Comparison of ENCODE assay signal across 13 cellular contexts in the genomic region with DNA sequence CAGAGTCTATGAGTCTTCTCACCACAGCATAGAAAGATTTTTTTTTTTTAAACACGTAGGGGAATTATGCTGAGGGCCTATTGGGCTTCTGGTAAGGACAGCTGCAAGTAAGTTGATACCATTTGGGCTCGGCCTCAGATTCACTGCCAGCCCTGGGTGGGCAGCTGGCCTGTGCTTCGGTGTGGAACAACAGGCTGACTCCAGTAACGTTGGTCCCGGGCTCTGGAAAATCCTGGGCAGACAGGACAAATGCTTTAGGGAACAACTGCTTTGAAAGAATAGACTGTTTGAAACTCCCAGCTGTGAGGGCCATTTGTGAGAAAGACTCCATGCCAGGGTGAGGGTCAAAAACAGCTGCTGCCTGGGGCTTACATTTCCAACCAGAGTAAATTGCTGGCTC.
DNase-seq lines count a peak whose midpoint lies in the region; TF ChIP-seq lines count a peak whose summit lies in the region.
"Had no signal": no experiment of that assay in that cellular context is flagged by ENCODE, and none has a peak within 500 bp of the region (broad histone marks: within the 10 kb centered on the region; RNA-seq: fewer than 3 reads in every experiment).

No MANE protein-coding gene starts in this region.

- H3K9me3 Mint-ChIP-seq in osteocyte (ENCODE audit: unreplicated experiment), result no peaks in the 10 kb centered on the region
- H3K9me3 Mint-ChIP-seq: HFFc6, natural killer cell had no signal

- H3K27ac Mint-ChIP-seq in osteocyte (ENCODE audit: unreplicated experiment), result peak overlapping the region; percentile 73
- H3K27ac Mint-ChIP-seq: activated naive CD4-positive, alpha-beta T cell treated with anti-CD3 and anti-CD28 coated beads, Interleukin-2, amount 10 ng/mL, durations not matched to agents 7 days and 5 days; HFFc6; natural killer cell had no signal

- peaks cover 3% of the 10 kb centered on the region for H3K27me3 Mint-ChIP-seq in osteocyte (ENCODE audit: unreplicated experiment)
- H3K27me3 Mint-ChIP-seq: activated naive CD4-positive, alpha-beta T cell treated with anti-CD3 and anti-CD28 coated beads, Interleukin-2, amount 10 ng/mL, durations not matched to agents 7 days and 5 days had no signal

- no peak overlapping the region for H3K4me3 Mint-ChIP-seq in osteocyte (ENCODE audit: unreplicated experiment)
- H3K4me3 Mint-ChIP-seq: activated naive CD4-positive, alpha-beta T cell treated with anti-CD3 and anti-CD28 coated beads, Interleukin-2, amount 10 ng/mL, durations not matched to agents 7 days and 5 days; HFFc6; natural killer cell had no signal

- H3K4me1 Mint-ChIP-seq in osteocyte (ENCODE audit: unreplicated experiment), result peaks cover 16% of the 10 kb centered on the region

- TF ChIP-seq CTCF in osteocyte (IDR thresholded peaks at IDR 0.05), result no peak

- no peaks in the 10 kb centered on the region for H3K36me3 Mint-ChIP-seq in osteocyte (ENCODE audit: unreplicated experiment)
- H3K36me3 Mint-ChIP-seq: natural killer cell had no signal

- DNase-seq in DMS 273 (lab: John Stamatoyannopoulos, UW; ENCODE audit: unreplicated experiment) (peak; percentile 89), NCI-H69 (lab: John Stamatoyannopoulos, UW) (peak; percentile 93), fibroblast of the conjunctiva (ENCODE audit: low read depth) (peak; percentile 30), osteocyte (ENCODE audit: extremely low spot score, unreplicated experiment) (peak; percentile 87), activated gamma-delta T cell (lab: John Stamatoyannopoulos, UW) (no peak), NCI-H774 (lab: John Stamatoyannopoulos, UW) (no peak), A172 (ENCODE audit: low spot score) (no peak), islet precursor cell (no peak)
- DNase-seq: activated naive CD4-positive, alpha-beta T cell treated with anti-CD3 and anti-CD28 coated beads, Interleukin-2, amount 10 ng/mL, durations not matched to agents 7 days and 5 days; HFFc6; kidney; natural killer cell; NCI-H187 treated with DMSO at 0.1 percent for 48 hours had no signal

Comparison
In these comparisons a context has a peak if more than half of its experiments do, and no peak if none do; other contexts are left out.
1. DNase-seq: peak in DMS 273 (single experiment), NCI-H69 (single experiment), fibroblast of the conjunctiva (single experiment) and osteocyte (single experiment); none in activated gamma-delta T cell (single experiment), NCI-H774 (single experiment), A172 (single experiment) and islet precursor cell (single experiment).